ENCODE assay signal across 2 cellular contexts in the genomic region with DNA sequence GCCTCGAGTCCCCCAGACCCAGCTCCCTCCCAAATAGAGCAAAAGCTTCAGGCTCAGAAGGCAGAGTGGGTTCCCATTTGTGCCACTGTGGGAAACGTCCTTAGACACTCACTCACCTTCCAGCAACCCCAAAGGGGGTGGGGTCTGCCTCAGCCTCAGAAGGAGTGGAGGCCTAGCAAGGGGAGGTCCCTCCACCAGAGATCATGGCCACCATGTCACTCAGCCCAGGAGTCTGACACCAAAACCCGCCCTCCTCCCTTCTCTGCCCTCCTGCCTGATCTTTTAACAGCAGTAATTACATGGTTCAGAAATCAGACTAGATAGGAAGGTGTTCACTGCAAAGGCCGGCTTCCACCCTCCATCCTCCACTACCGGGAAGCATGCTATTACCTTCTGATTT.
TF ChIP-seq lines count a peak whose summit lies in the region.

No MANE protein-coding gene starts in this region.

TF ChIP-seq in IMR-90, 13 proteins besides CTCF, POLR2A, EP300 and RAD21 (continued from another document):
- TF ChIP-seq, protein P1, sequence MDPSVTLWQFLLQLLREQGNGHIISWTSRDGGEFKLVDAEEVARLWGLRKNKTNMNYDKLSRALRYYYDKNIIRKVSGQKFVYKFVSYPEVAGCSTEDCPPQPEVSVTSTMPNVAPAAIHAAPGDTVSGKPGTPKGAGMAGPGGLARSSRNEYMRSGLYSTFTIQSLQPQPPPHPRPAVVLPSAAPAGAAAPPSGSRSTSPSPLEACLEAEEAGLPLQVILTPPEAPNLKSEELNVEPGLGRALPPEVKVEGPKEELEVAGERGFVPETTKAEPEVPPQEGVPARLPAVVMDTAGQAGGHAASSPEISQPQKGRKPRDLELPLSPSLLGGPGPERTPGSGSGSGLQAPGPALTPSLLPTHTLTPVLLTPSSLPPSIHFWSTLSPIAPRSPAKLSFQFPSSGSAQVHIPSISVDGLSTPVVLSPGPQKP (IDR thresholded peaks at IDR 0.05; ENCODE audit: borderline replicate concordance, low read depth, low read length): no peak
- TF ChIP-seq, protein P2, sequence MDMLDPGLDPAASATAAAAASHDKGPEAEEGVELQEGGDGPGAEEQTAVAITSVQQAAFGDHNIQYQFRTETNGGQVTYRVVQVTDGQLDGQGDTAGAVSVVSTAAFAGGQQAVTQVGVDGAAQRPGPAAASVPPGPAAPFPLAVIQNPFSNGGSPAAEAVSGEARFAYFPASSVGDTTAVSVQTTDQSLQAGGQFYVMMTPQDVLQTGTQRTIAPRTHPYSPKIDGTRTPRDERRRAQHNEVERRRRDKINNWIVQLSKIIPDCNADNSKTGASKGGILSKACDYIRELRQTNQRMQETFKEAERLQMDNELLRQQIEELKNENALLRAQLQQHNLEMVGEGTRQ (IDR thresholded peaks at IDR 0.05; ENCODE audit: low read depth, low read length): no peak
- TF ChIP-seq CHD1 (IDR thresholded peaks at IDR 0.05; ENCODE audit: low read depth, low read length): no peak
- no peak for TF ChIP-seq RFX5 (IDR thresholded peaks at IDR 0.05; ENCODE audit: low read depth, low read length)
- TF ChIP-seq MAZ (IDR thresholded peaks at IDR 0.05; ENCODE audit: borderline replicate concordance, low read depth, low read length): no peak
- no peak for TF ChIP-seq FOS (IDR thresholded peaks at IDR 0.05; ENCODE audit: low read depth, low read length)
- no peak for TF ChIP-seq SMC3 (IDR thresholded peaks at IDR 0.05; ENCODE audit: low read depth, low read length)
- no peak for TF ChIP-seq CEBPB (IDR thresholded peaks at IDR 0.05; ENCODE audit: low read depth, low read length)
- no peak for TF ChIP-seq BHLHE40 (IDR thresholded peaks at IDR 0.05; ENCODE audit: low read depth, low read length)
- TF ChIP-seq RCOR1 (IDR thresholded peaks at IDR 0.05; ENCODE audit: insufficient replicate concordance, low read length): no peak
- TF ChIP-seq NFE2L2 (IDR thresholded peaks at IDR 0.05; ENCODE audit: low read depth, low read length): no peak
- TF ChIP-seq MXI1 (IDR thresholded peaks at IDR 0.05; ENCODE audit: borderline replicate concordance, low read depth, low read length): no peak
TF ChIP-seq in IMR-90: peak in this region for 0.

TF ChIP-seq in SK-N-SH, 30 proteins besides CTCF, POLR2A, EP300 and RAD21 (continued from another document):
- TF ChIP-seq TEAD4 (IDR thresholded peaks at IDR 0.05; ENCODE audit: borderline replicate concordance, insufficient read depth) (no peak), TAF1 (IDR thresholded peaks at IDR 0.05; ENCODE audit: borderline replicate concordance, low read depth, low read length) (no peak)
- TF ChIP-seq, protein P3, sequence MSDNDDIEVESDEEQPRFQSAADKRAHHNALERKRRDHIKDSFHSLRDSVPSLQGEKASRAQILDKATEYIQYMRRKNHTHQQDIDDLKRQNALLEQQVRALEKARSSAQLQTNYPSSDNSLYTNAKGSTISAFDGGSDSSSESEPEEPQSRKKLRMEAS (IDR thresholded peaks at IDR 0.05; ENCODE audit: low read depth): no peak
